15 cellular contexts compared by ENCODE assay signal in genomic region chr11:68685656-68686380, GRCh38. TPM values are rescaled to one million over a fixed set of nuclear protein-coding genes. Genes with fewer than 3 reads are reported as not detected.
DNase-seq lines count a peak whose midpoint lies in the region; ATAC-seq lines count a peak whose summit lies in the region.
"Had no signal": no experiment of that assay in that cellular context is flagged by ENCODE, and none has a peak within 500 bp of the region (broad histone marks: within the 10 kb centered on the region; RNA-seq: fewer than 3 reads in every experiment).

No MANE protein-coding gene starts in this region.

- H3K27ac ChIP-seq in Karpas-422 (ENCODE audit: low read length), result no peak overlapping the region
- H3K27ac ChIP-seq: esophagus muscularis mucosa had no signal

- H3K9ac ChIP-seq in Karpas-422 (ENCODE audit: low read length), result no peak overlapping the region

- no peaks in the 10 kb centered on the region for H3K36me3 ChIP-seq in Karpas-422 (ENCODE audit: insufficient read depth, low read length)
- H3K36me3 ChIP-seq: esophagus muscularis mucosa had no signal

- no peaks in the 10 kb centered on the region for H3K9me2 ChIP-seq in Karpas-422 (replicated peaks; ENCODE audit: insufficient read depth, low read length)

- no peak overlapping the region for H3K4me3 ChIP-seq in Karpas-422 (ENCODE audit: low read length)

- no peaks in the 10 kb centered on the region for H3K27me3 ChIP-seq in Karpas-422 (ENCODE audit: low read length)

- peaks cover 44% of the 10 kb centered on the region for H3K27me3 Mint-ChIP-seq in stimulated activated naive CD8-positive, alpha-beta T cell treated with anti-CD3 and anti-CD28 coated beads, Interleukin-15, Interleukin-2, amounts not matched to agents 100 ng/mL and 50 ng/mL, for 24 hours
- H3K27me3 Mint-ChIP-seq in activated naive CD8-positive, alpha-beta T cell, result peaks cover 14% of the 10 kb centered on the region

- H3K9me3 ChIP-seq in Karpas-422 (ENCODE audit: low read length), result no peaks in the 10 kb centered on the region
- H3K9me3 ChIP-seq: esophagus muscularis mucosa had no signal

- DNase-seq in stimulated activated naive CD8-positive, alpha-beta T cell treated with anti-CD3 and anti-CD28 coated beads, Interleukin-15, Interleukin-2, amounts not matched to agents 100 U/mL and 50 U/mL, for 24 hours, result no peak
- DNase-seq in islet precursor cell (peak; percentile 47), Karpas-422 (no peak), SHP77 treated with DMSO at 0.1 percent for 48 hours (lab: John Stamatoyannopoulos, UW) (no peak)
- DNase-seq: activated CD8-positive, alpha-beta memory T cell treated with anti-CD3 and anti-CD28 coated beads, Interleukin-2, amount 50 U/mL, for 4 hours; EL; kidney; NCI-H2029 treated with DMSO at 0.1 percent for 48 hours; SHP77 had no signal

- H3K4me3 Mint-ChIP-seq in stimulated activated naive CD8-positive, alpha-beta T cell treated with anti-CD3 and anti-CD28 coated beads, Interleukin-15, Interleukin-2, amounts not matched to agents 100 ng/mL and 50 ng/mL, for 24 hours, result peak overlapping the region; percentile 51
- H3K4me3 Mint-ChIP-seq in activated naive CD8-positive, alpha-beta T cell, result peak overlapping the region; percentile 63

- peaks cover 13% of the 10 kb centered on the region for H3K4me1 Mint-ChIP-seq in stimulated activated naive CD8-positive, alpha-beta T cell treated with anti-CD3 and anti-CD28 coated beads, Interleukin-15, Interleukin-2, amounts not matched to agents 100 ng/mL and 50 ng/mL, for 24 hours (ENCODE audit: low read depth)
- peaks cover 14% of the 10 kb centered on the region for H3K4me1 Mint-ChIP-seq in activated naive CD8-positive, alpha-beta T cell (ENCODE audit: low read depth)

- no peak overlapping the region for H3K4me2 ChIP-seq in Karpas-422 (ENCODE audit: low read depth, low read length, poor library complexity, severe bottlenecking)

- ATAC-seq in stimulated activated naive CD8-positive, alpha-beta T cell treated with anti-CD3 and anti-CD28 coated beads, Interleukin-15, Interleukin-2, amounts not matched to agents 100 U/mL and 50 U/mL, for 24 hours, result no peak
- ATAC-seq in HG03139 (IDR thresholded peaks at IDR 0.05; ENCODE audit: unreplicated experiment), result no peak
- no peak for ATAC-seq in GM18511 (IDR thresholded peaks at IDR 0.05; ENCODE audit: unreplicated experiment)

- no peaks in the 10 kb centered on the region for H3K79me2 ChIP-seq in Karpas-422 (ENCODE audit: low read length)

- H3K9me3 Mint-ChIP-seq in stimulated activated naive CD8-positive, alpha-beta T cell treated with anti-CD3 and anti-CD28 coated beads, Interleukin-15, Interleukin-2, amounts not matched to agents 100 ng/mL and 50 ng/mL, for 24 hours, result no peaks in the 10 kb centered on the region
- no peaks in the 10 kb centered on the region for H3K9me3 Mint-ChIP-seq in activated naive CD8-positive, alpha-beta T cell (ENCODE audit: low read depth)
- H3K9me3 Mint-ChIP-seq: IgD-negative memory B cell had no signal

- no peak overlapping the region for H2AFZ ChIP-seq in Karpas-422 (ENCODE audit: low read length)

- H3K27ac Mint-ChIP-seq in stimulated activated naive CD8-positive, alpha-beta T cell treated with anti-CD3 and anti-CD28 coated beads, Interleukin-15, Interleukin-2, amounts not matched to agents 100 ng/mL and 50 ng/mL, for 24 hours, result no peak overlapping the region
- peak overlapping the region; percentile 54 for H3K27ac Mint-ChIP-seq in activated naive CD8-positive, alpha-beta T cell
- H3K27ac Mint-ChIP-seq: IgD-negative memory B cell had no signal

- no peaks in the 10 kb centered on the region for H3K36me3 Mint-ChIP-seq in stimulated activated naive CD8-positive, alpha-beta T cell treated with anti-CD3 and anti-CD28 coated beads, Interleukin-15, Interleukin-2, amounts not matched to agents 100 ng/mL and 50 ng/mL, for 24 hours (ENCODE audit: low read depth)
- no peaks in the 10 kb centered on the region for H3K36me3 Mint-ChIP-seq in activated naive CD8-positive, alpha-beta T cell

- no peaks in the 10 kb centered on the region for H3K4me1 ChIP-seq in Karpas-422 (ENCODE audit: low read length)

- H4K20me1 ChIP-seq in Karpas-422 (ENCODE audit: insufficient read depth, low read depth, low read length), result no peaks in the 10 kb centered on the region

RNA-seq across cellular contexts. Expression of gene GAL, which starts 1.5 kb away (rescaled TPM):
- total RNA-seq in Karpas-422 (2014; rRNA removed; shearing (Covaris generic); ENCODE audit: low replicate concordance), result not detected in 2 replicates
